In the genomic region with DNA sequence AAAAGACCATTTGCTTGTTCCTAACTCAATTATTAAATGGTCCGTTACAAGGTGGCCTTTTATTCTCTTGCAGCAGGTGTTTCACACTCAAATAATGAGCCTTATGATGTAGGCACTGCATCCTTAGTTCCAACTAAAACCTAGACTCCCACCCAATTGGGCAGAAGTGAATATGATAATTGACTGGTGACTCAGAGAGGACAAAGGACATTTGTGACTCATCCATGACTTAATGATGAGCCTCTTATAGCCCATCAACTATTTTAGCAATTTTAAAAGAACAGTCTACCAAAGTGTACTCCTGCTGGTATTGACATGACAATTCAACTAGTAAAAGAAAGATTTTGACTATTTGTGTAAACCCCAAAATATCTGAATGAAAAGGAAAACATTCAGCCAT, we compare ENCODE assay signal across 22 cellular contexts.
DNase-seq lines count a peak whose midpoint lies in the region; ATAC-seq, FAIRE-seq and TF ChIP-seq lines count a peak whose summit lies in the region.
"Had no signal": no experiment of that assay in that cellular context is flagged by ENCODE, and none has a peak within 500 bp of the region (broad histone marks: within the 10 kb centered on the region; RNA-seq: fewer than 3 reads in every experiment).

No MANE protein-coding gene starts in this region.

- no peak overlapping the region for H3K4me3 ChIP-seq in H1 (ENCODE audit: extremely low read depth in 1 of 4, insufficient read depth in 2 of 4, low read depth in 3 of 4, low read length in 4 of 4)
- no peak overlapping the region for H3K4me3 ChIP-seq in prostate gland
- H3K4me3 ChIP-seq: heart left ventricle, lower lobe of right lung, SJCRH30, testis had no signal

- no peak overlapping the region for H2AFZ ChIP-seq in H1 (ENCODE audit: low read length)

- no peak for TF ChIP-seq RAD21 in H1 (IDR thresholded peaks at IDR 0.05 in 1 of 2, conservative IDR thresholded peaks at IDR 0.05 in 1 of 2; ENCODE audit: low read depth in 2 of 2, low read length in 2 of 2)

- H3K27ac ChIP-seq in H1 (ENCODE audit: low read depth, low read length) (no peak overlapping the region), prostate gland (no peak overlapping the region)
- H3K27ac ChIP-seq: heart left ventricle, lower lobe of right lung, SJCRH30, testis had no signal

- no peak overlapping the region for H2BK120ac ChIP-seq in H1 (replicated peaks; ENCODE audit: low read depth, low read length)

- H3K23ac ChIP-seq in H1 (ENCODE audit: insufficient read length) = no peak overlapping the region

- H3K36me3 ChIP-seq in H1 (ENCODE audit: control insufficient read depth in 2 of 4, insufficient read depth in 4 of 4, low read length in 3 of 4) (no peaks in the 10 kb centered on the region), prostate gland (no peaks in the 10 kb centered on the region)
- H3K36me3 ChIP-seq: heart left ventricle, lower lobe of right lung, SJCRH30 had no signal

- no peak for FAIRE-seq in H1 (lab: Jason Lieb, UNC)
- FAIRE-seq: colon had no signal

- no peak for ATAC-seq in HG03139 (IDR thresholded peaks at IDR 0.05; ENCODE audit: unreplicated experiment)
- ATAC-seq: activated T-cell treated with anti-CD3 and anti-CD28 coated beads, Interleukin-2, amount 50 U/mL, for 72 hours; heart left ventricle; lower lobe of right lung; sciatic nerve; stimulated activated effector memory CD8-positive, alpha-beta T cell treated with anti-CD3 and anti-CD28 coated beads, Interleukin-12 subunit alpha, Interleukin-12 subunit beta, amount 100 ng/mL, for 72 hours had no signal

- H3K4me1 ChIP-seq in H1 (replicated peaks in 1 of 4; ENCODE audit: control insufficient read depth in 3 of 4, insufficient read depth in 4 of 4, low read length in 3 of 4) = no peaks in the 10 kb centered on the region; a peak in 2 of 7 replicates
- no peaks in the 10 kb centered on the region for H3K4me1 ChIP-seq in prostate gland (replicated peaks)
- H3K4me1 ChIP-seq: heart left ventricle, lower lobe of right lung, testis had no signal

- H4K5ac ChIP-seq in H1 (ENCODE audit: insufficient read length, low read depth, low read length) = no peak overlapping the region

- H2AK5ac ChIP-seq in H1 (ENCODE audit: low read depth, low read length) = no peak overlapping the region

- no peak overlapping the region for H2BK15ac ChIP-seq in H1 (ENCODE audit: low read length)

- H3K79me1 ChIP-seq in H1 (ENCODE audit: low read depth, low read length) = no peaks in the 10 kb centered on the region

- no peak overlapping the region for H3K56ac ChIP-seq in H1 (replicated peaks; ENCODE audit: insufficient read length, low read depth, low read length)

- no peak overlapping the region for H3K14ac ChIP-seq in H1 (ENCODE audit: insufficient read length)

- TF ChIP-seq POLR2A in H1 (IDR thresholded peaks at IDR 0.05; ENCODE audit: control extremely low read depth in 1 of 2, low read depth in 2 of 2, low read length in 2 of 2) (no peak), prostate gland (IDR thresholded peaks at IDR 0.05) (no peak)

- H3K9me3 ChIP-seq in H1 (ENCODE audit: insufficient read depth in 2 of 2, low read depth in 1 of 2, low read length in 1 of 2) (no peaks in the 10 kb centered on the region), prostate gland (no peaks in the 10 kb centered on the region)
- H3K9me3 ChIP-seq: heart left ventricle, lower lobe of right lung, SJCRH30, testis had no signal

- intact Hi-C loops in cardiac septum (cut with DNase I) = no loop called here
- intact Hi-C loops in prostate gland (cut with DNase I) = no loop called here

- H3K79me2 ChIP-seq in H1 (ENCODE audit: control insufficient read depth in 1 of 2, insufficient read depth in 2 of 2, low read length in 2 of 2) = no peaks in the 10 kb centered on the region

- no peak for TF ChIP-seq EP300 in H1 (IDR thresholded peaks at IDR 0.05; ENCODE audit: borderline replicate concordance in 1 of 2, low read depth in 2 of 2, low read length in 2 of 2)

- H2BK5ac ChIP-seq in H1 (ENCODE audit: low read depth, low read length) = no peak overlapping the region

- CTCF ChIA-PET in H1 (lab: Charles Lee; ENCODE audit: partially characterized antibody) = no interaction called here

- POLR2A ChIA-PET in H1 (lab: Charles Lee; ENCODE audit: partially characterized antibody) = no interaction called here

- WGBS in H1 (ENCODE audit: extremely low coverage in 1 of 2, insufficient coverage in 1 of 2, insufficient read length in 1 of 2, insufficient replicate concordance in 2 of 2, low coverage in 1 of 2, low lambda C conversion rate in 2 of 2, missing lambda C conversion rate in 1 of 2), 2 experiments = 91% methylated on average over 1 of the region's 1 CpG; no CpG with 5 or more reads in 1 of the 2 experiments
- 0% methylated on average over 1 of the region's 1 CpG for WGBS in prostate gland

- DNase-seq in DMS153 (lab: John Stamatoyannopoulos, UW) (peak; percentile 56), NCI-H1436 (lab: John Stamatoyannopoulos, UW) (peak; percentile 92), NCI-H748 (lab: John Stamatoyannopoulos, UW; ENCODE audit: unreplicated experiment) (peak; percentile 99), H1 (ENCODE audit: low read depth in 1 of 2, low spot score in 2 of 2) (no peak), cardiac septum (ENCODE audit: low spot score) (no peak), prostate gland (ENCODE audit: low spot score) (no peak)
- no peak for DNase-seq in activated CD8-positive, alpha-beta memory T cell treated with anti-CD3 and anti-CD28 coated beads, Interleukin-2, amount 50 U/mL, for 48 hours
- DNase-seq: ACHN; activated B cell treated with CpG ODN at 0.5 μM for 24 hours; activated T-cell treated with anti-CD3 and anti-CD28 coated beads, Interleukin-2, amount 50 U/mL, for 72 hours; DND-41; heart left ventricle; immature natural killer cell; KBM-7; lower lobe of right lung; occipital lobe; testis had no signal

- no peaks in the 10 kb centered on the region for H3K23me2 ChIP-seq in H1 (ENCODE audit: low read depth, low read length)

- no peak overlapping the region for H4K8ac ChIP-seq in H1 (ENCODE audit: extremely low read depth, insufficient read depth, low read length)

- no peak overlapping the region for H4K91ac ChIP-seq in H1 (replicated peaks; ENCODE audit: insufficient read length, low read length)

- no peak overlapping the region for H3K4ac ChIP-seq in H1 (replicated peaks; ENCODE audit: insufficient read length, low read depth, low read length)

- TF ChIP-seq CTCF in H1 (IDR thresholded peaks at IDR 0.05; ENCODE audit: control extremely low read depth in 1 of 3, insufficient read depth in 1 of 3, low read depth in 1 of 3, low read length in 3 of 3) (no peak), prostate gland (IDR thresholded peaks at IDR 0.05) (no peak)

- H2BK12ac ChIP-seq in H1 (ENCODE audit: low read depth, low read length) = no peak overlapping the region

- H3K9ac ChIP-seq in H1 (replicated peaks in 1 of 4; ENCODE audit: extremely low read depth in 1 of 4, low read depth in 3 of 4, low read length in 3 of 4) = no peak overlapping the region

- H3K27me3 ChIP-seq in H1 (replicated peaks in 1 of 4; ENCODE audit: control insufficient read depth in 3 of 4, extremely low read depth in 1 of 4, insufficient read depth in 3 of 4, low read length in 3 of 4) = no peaks in the 10 kb centered on the region
- no peaks in the 10 kb centered on the region for H3K27me3 ChIP-seq in prostate gland (replicated peaks; ENCODE audit: insufficient read depth)
- H3K27me3 ChIP-seq: heart left ventricle, SJCRH30, testis had no signal

- no peak overlapping the region for H3K18ac ChIP-seq in H1 (ENCODE audit: extremely low read depth, low read length)

- no peak overlapping the region for H3K4me2 ChIP-seq in H1 (ENCODE audit: insufficient read depth in 1 of 2, low read depth in 2 of 2, low read length in 2 of 2)

- no peak overlapping the region for H2BK20ac ChIP-seq in H1 (ENCODE audit: low read length)

- no peaks in the 10 kb centered on the region for H4K20me1 ChIP-seq in H1 (replicated peaks in 1 of 2; ENCODE audit: control insufficient read depth in 1 of 2, insufficient read depth in 2 of 2, low read length in 2 of 2)

TF ChIP-seq in H1, 55 proteins besides CTCF, POLR2A, EP300 and RAD21:
- TF ChIP-seq TBP (IDR thresholded peaks at IDR 0.05; ENCODE audit: low read depth, low read length) (no peak), JUND (IDR thresholded peaks at IDR 0.05; ENCODE audit: low read length) (0 out of 2 replicates have a peak, but pooled peaks have one; percentile 56)
TF ChIP-seq in H1: peak in this region for 1.

Comparison
In these comparisons a context has a peak if more than half of its experiments do, and no peak if none do; other contexts are left out.
1. DNase-seq: peak in DMS153 (single experiment), NCI-H1436 (single experiment) and NCI-H748 (single experiment); none in H1 (0 of 2), cardiac septum (single experiment), activated CD8-positive, alpha-beta memory T cell treated with anti-CD3 and anti-CD28 coated beads, Interleukin-2, amount 50 U/mL, for 48 hours (single experiment) and prostate gland (single experiment).